Comparison of ENCODE assay signal across 1 cellular context in the genomic region with DNA sequence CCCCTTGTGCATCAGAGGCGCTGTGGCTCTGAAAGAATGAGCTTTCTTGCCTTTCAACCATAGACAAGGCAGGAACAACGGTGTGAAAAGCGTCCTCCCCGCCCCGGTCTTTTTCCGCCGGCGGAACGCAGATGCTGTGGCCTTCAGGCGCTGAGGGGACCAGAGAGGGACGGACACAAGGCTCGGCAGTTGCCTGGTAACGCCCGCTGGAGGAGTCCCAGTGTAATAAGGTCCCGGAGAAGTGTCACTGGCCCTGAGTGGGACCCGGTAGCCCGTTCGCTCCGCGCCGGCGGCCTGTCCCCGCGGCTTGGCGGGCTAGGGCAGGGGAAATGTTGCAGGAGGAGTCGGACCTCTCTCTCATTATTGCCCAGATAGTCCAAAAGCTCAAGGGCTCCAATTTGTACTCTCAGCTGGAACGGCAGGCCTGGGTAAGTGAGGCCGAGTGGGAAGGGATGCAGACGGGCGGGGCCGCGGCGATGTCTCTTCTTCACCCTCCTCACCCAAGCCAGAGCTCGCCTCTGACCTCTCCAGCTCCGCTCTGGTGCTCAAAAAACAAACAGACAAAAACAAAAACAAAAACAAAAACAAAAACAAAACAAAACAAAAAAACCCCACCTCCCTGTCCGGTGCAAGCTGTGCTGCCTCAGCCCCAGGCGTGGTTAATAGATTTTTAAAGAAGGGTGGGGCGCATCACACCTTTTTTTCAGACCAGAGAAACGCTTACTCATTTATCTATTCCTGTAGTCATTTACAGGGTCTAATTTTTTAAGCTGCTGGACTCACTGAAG.
TF ChIP-seq lines count a peak whose summit lies in the region.

Gene TBC1D19, plus strand, starts transcription at position 220 of the 788 bp plus-strand sequence. Its CDS starts 110 bp downstream, at position 330.

TF ChIP-seq in K562, 482 proteins besides CTCF, POLR2A, EP300 and RAD21 (continued from another document and continues in another):
- TF ChIP-seq GTF3C2 (IDR thresholded peaks at IDR 0.05; ENCODE audit: borderline replicate concordance, extremely low read depth, insufficient read length), result no peak
- TF ChIP-seq PHTF2 (CRISPR knock-in tag; IDR thresholded peaks at IDR 0.05), result no peak
- TF ChIP-seq MTF1 (CRISPR knock-in tag; IDR thresholded peaks at IDR 0.05; ENCODE audit: borderline replicate concordance), result no peak
- TF ChIP-seq, protein P1, sequence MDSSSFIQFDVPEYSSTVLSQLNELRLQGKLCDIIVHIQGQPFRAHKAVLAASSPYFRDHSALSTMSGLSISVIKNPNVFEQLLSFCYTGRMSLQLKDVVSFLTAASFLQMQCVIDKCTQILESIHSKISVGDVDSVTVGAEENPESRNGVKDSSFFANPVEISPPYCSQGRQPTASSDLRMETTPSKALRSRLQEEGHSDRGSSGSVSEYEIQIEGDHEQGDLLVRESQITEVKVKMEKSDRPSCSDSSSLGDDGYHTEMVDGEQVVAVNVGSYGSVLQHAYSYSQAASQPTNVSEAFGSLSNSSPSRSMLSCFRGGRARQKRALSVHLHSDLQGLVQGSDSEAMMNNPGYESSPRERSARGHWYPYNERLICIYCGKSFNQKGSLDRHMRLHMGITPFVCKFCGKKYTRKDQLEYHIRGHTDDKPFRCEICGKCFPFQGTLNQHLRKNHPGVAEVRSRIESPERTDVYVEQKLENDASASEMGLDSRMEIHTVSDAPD (CRISPR knock-in tag; IDR thresholded peaks at IDR 0.05), result no peak
- no peak for TF ChIP-seq GTF2B (IDR thresholded peaks at IDR 0.05; ENCODE audit: extremely low read depth, insufficient read length)
- TF ChIP-seq ZHX1 (conservative IDR thresholded peaks at IDR 0.05; ENCODE audit: low read length), result peak; percentile 82; the same call in 1 of the 2 replicates
- TF ChIP-seq FOXA3 (CRISPR knock-in tag; conservative IDR thresholded peaks at IDR 0.05 in 1 of 2, IDR thresholded peaks at IDR 0.05 in 1 of 2), result peak in 1 of 2 experiments; percentile 75; a peak in 1 of 4 replicates
- TF ChIP-seq ZKSCAN8 (CRISPR knock-in tag; IDR thresholded peaks at IDR 0.05), result no peak
- TF ChIP-seq ZNF3 (CRISPR knock-in tag; IDR thresholded peaks at IDR 0.05), result no peak
- TF ChIP-seq HMGN3 (IDR thresholded peaks at IDR 0.05; ENCODE audit: borderline replicate concordance, extremely low read depth, insufficient read length, low read depth, low read length), result peak; percentile 62
- TF ChIP-seq SMARCA5 (IDR thresholded peaks at IDR 0.05), result no peak
- TF ChIP-seq, protein P2, sequence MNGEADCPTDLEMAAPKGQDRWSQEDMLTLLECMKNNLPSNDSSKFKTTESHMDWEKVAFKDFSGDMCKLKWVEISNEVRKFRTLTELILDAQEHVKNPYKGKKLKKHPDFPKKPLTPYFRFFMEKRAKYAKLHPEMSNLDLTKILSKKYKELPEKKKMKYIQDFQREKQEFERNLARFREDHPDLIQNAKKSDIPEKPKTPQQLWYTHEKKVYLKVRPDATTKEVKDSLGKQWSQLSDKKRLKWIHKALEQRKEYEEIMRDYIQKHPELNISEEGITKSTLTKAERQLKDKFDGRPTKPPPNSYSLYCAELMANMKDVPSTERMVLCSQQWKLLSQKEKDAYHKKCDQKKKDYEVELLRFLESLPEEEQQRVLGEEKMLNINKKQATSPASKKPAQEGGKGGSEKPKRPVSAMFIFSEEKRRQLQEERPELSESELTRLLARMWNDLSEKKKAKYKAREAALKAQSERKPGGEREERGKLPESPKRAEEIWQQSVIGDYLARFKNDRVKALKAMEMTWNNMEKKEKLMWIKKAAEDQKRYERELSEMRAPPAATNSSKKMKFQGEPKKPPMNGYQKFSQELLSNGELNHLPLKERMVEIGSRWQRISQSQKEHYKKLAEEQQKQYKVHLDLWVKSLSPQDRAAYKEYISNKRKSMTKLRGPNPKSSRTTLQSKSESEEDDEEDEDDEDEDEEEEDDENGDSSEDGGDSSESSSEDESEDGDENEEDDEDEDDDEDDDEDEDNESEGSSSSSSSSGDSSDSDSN (IDR thresholded peaks at IDR 0.05; ENCODE audit: borderline replicate concordance in 1 of 2, low read depth in 2 of 2, low read length in 2 of 2), result peak; percentile 56 to 77; a peak in 2 of 4 replicates
- TF ChIP-seq NCOA4 (IDR thresholded peaks at IDR 0.05; ENCODE audit: partially characterized antibody), result no peak
- TF ChIP-seq SRSF3 (IDR thresholded peaks at IDR 0.05; ENCODE audit: insufficient read depth, low read length), result 0 out of 2 replicates have a peak, but pooled peaks have one; percentile 19
- no peak for TF ChIP-seq ZNF140 (CRISPR knock-in tag; IDR thresholded peaks at IDR 0.05)
- TF ChIP-seq ZKSCAN1 (IDR thresholded peaks at IDR 0.05; ENCODE audit: low read depth, low read length), result no peak
- TF ChIP-seq, protein P3, sequence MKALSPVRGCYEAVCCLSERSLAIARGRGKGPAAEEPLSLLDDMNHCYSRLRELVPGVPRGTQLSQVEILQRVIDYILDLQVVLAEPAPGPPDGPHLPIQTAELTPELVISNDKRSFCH (CRISPR knock-in tag; IDR thresholded peaks at IDR 0.05), result no peak
- TF ChIP-seq, protein P3 (tag; IDR thresholded peaks at IDR 0.05), result peak; percentile 71
- peak; percentile 74; the same call in 1 of the 2 replicates for TF ChIP-seq PHF8 (IDR thresholded peaks at IDR 0.05; ENCODE audit: borderline replicate concordance, low read length)
- TF ChIP-seq KAT8 (IDR thresholded peaks at IDR 0.05; ENCODE audit: low read depth), result no peak
- TF ChIP-seq ZNF699 (CRISPR knock-in tag; IDR thresholded peaks at IDR 0.05; ENCODE audit: insufficient replicate concordance), result no peak
- TF ChIP-seq DDX20 (tag; IDR thresholded peaks at IDR 0.05; ENCODE audit: low read depth), result no peak
- TF ChIP-seq TEAD4 (IDR thresholded peaks at IDR 0.05; ENCODE audit: low read length), result no peak
- no peak for TF ChIP-seq TEAD4 (CRISPR knock-in tag; IDR thresholded peaks at IDR 0.05; ENCODE audit: borderline replicate concordance)
- peak; percentile 62 for TF ChIP-seq ZNF384 (IDR thresholded peaks at IDR 0.05; ENCODE audit: low read depth, low read length)
- TF ChIP-seq PRDM10 (IDR thresholded peaks at IDR 0.05; ENCODE audit: partially characterized antibody), result no peak
- 0 out of 2 replicates have a peak, but pooled peaks have one; percentile 33 for TF ChIP-seq SMAD3 (CRISPR knock-in tag; conservative IDR thresholded peaks at IDR 0.05)
- TF ChIP-seq, protein P4, sequence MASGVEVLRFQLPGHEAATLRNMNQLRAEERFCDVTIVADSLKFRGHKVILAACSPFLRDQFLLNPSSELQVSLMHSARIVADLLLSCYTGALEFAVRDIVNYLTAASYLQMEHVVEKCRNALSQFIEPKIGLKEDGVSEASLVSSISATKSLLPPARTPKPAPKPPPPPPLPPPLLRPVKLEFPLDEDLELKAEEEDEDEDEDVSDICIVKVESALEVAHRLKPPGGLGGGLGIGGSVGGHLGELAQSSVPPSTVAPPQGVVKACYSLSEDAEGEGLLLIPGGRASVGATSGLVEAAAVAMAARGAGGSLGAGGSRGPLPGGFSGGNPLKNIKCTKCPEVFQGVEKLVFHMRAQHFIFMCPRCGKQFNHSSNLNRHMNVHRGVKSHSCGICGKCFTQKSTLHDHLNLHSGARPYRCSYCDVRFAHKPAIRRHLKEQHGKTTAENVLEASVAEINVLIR (CRISPR knock-in tag; IDR thresholded peaks at IDR 0.05), result no peak
- TF ChIP-seq NEUROD1 (IDR thresholded peaks at IDR 0.05; ENCODE audit: borderline replicate concordance, low read depth, low read length, partially characterized antibody), result peak; percentile 88
- TF ChIP-seq ZBED1 (IDR thresholded peaks at IDR 0.05), result peak; percentile 56; the same call in 1 of the 2 replicates
- 0 out of 2 replicates have a peak, but pooled peaks have one; percentile 14 for TF ChIP-seq KLF1 (tag; IDR thresholded peaks at IDR 0.05)
- TF ChIP-seq DPF2 (IDR thresholded peaks at IDR 0.05), result peak; percentile 26; the same call in 1 of the 2 replicates
- no peak for TF ChIP-seq ZKSCAN3 (CRISPR knock-in tag; IDR thresholded peaks at IDR 0.05)
- peak; percentile 86 for TF ChIP-seq PHF21A (IDR thresholded peaks at IDR 0.05; ENCODE audit: borderline replicate concordance, low read depth)
- TF ChIP-seq, protein P5, sequence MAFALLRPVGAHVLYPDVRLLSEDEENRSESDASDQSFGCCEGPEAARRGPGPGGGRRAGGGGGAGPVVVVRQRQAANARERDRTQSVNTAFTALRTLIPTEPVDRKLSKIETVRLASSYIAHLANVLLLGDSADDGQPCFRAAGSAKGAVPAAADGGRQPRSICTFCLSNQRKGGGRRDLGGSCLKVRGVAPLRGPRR (CRISPR knock-in tag; IDR thresholded peaks at IDR 0.05), result no peak
- no peak for TF ChIP-seq KLF6 (CRISPR knock-in tag; IDR thresholded peaks at IDR 0.05; ENCODE audit: borderline replicate concordance)
- TF ChIP-seq NR2C1 (IDR thresholded peaks at IDR 0.05), result peak; percentile 47; the same call in 1 of the 2 replicates
- TF ChIP-seq NR2C1 (tag; IDR thresholded peaks at IDR 0.05), result peak; percentile 57
- TF ChIP-seq ZNF277 (CRISPR knock-in tag; IDR thresholded peaks at IDR 0.05; ENCODE audit: borderline replicate concordance), result no peak
- TF ChIP-seq TAF7 (tag; IDR thresholded peaks at IDR 0.05), result peak; percentile 84
